In genomic region chr12:2492166-2492705, GRCh38 we compare ENCODE assay signal across 16 cellular contexts.
"Had no signal": no experiment of that assay in that cellular context is flagged by ENCODE, and none has a peak within 500 bp of the region (broad histone marks: within the 10 kb centered on the region; RNA-seq: fewer than 3 reads in every experiment).

No MANE protein-coding gene starts in this region.

- H3K27me3 ChIP-seq: dorsolateral prefrontal cortex, right lobe of liver had no signal

- H3K36me3 ChIP-seq: gastrocnemius medialis, right lobe of liver had no signal

- H3K4me3 ChIP-seq: dorsolateral prefrontal cortex, gastrocnemius medialis, lung, mucosa of descending colon, right lobe of liver had no signal

- DNase-seq: cortex of kidney; dorsolateral prefrontal cortex; effector CD8-positive, alpha-beta T cell; gastrocnemius medialis; kidney; left colon; mucosa of descending colon; naive thymus-derived CD8-positive, alpha-beta T cell; right lobe of liver; stimulated activated CD4-positive, alpha-beta T cell treated with anti-CD3 and anti-CD28 coated beads, Interleukin-2, amount 100 ng/mL, for 24 hours; stimulated activated CD4-positive, alpha-beta T cell treated with anti-CD3 and anti-CD28 coated beads, Interleukin-4, amount 100 ng/mL, for 4 hours; stimulated activated naive B cell treated with anti-CD40 and anti-IgM and Interleukin-4, amounts not matched to agents 10 μg/mL and 1 μg/mL and 100 μg/mL, for 72 hours; stimulated activated naive CD8-positive, alpha-beta T cell treated with anti-CD3 and anti-CD28 coated beads, Interleukin-15, amount 100 ng/mL, for 72 hours; trophoblast cell had no signal

- H3K9me3 ChIP-seq: gastrocnemius medialis, mucosa of descending colon, right lobe of liver had no signal

- H3K27ac ChIP-seq: dorsolateral prefrontal cortex, gastrocnemius medialis, right lobe of liver had no signal

- FAIRE-seq: bronchial epithelial cell, kidney had no signal

- ATAC-seq: gastrocnemius medialis; left colon; mucosa of descending colon; naive thymus-derived CD8-positive, alpha-beta T cell; stimulated activated naive B cell treated with anti-CD40 and anti-IgM and Interleukin-4, amounts not matched to agents 10 μg/mL and 1 μg/mL and 100 μg/mL, for 72 hours; stimulated activated naive CD8-positive, alpha-beta T cell treated with anti-CD3 and anti-CD28 coated beads, Interleukin-15, amount 100 ng/mL, for 72 hours had no signal
